Comparison of ENCODE assay signal across 29 cellular contexts in the genomic region with DNA sequence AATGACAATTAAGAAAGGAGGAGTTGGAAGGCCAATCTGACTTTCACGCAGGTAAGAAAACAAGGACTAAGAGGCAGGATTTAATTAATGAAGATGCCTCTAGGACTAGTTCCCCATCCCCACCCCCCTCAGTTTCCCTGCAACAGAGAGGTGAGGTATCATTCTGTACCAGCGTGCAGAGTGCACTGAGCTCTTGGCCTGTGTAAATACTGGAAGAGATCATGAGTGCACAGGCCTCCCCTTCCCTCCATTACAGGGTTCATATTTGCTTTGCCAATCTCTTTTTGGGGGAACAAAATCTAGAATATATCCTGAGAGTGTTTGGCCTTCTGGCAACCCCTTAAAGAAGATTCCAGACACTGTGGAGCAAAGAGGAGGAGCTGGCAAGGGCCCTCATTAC.
"Had no signal": no experiment of that assay in that cellular context is flagged by ENCODE, and none has a peak within 500 bp of the region (broad histone marks: within the 10 kb centered on the region; RNA-seq: fewer than 3 reads in every experiment).

No MANE protein-coding gene starts in this region.

- H3K36me3 Mint-ChIP-seq: stimulated activated effector memory CD8-positive, alpha-beta T cell treated with anti-CD3 and anti-CD28 coated beads, Interleukin-12 subunit alpha, Interleukin-12 subunit beta, amount 100 ng/mL, for 72 hours; stimulated activated memory B cell treated with anti-CD40 and anti-IgM and Interleukin-4, amounts not matched to agents 10 μg/mL and 1 μg/mL and 100 μg/mL, for 72 hours; stimulated activated naive B cell treated with anti-CD40 and anti-IgM and Interleukin-4, amounts not matched to agents 10 μg/mL and 1 μg/mL and 100 μg/mL, for 72 hours; type B pancreatic cell had no signal

- H3K27ac ChIP-seq: stomach, suprapubic skin, testis, thoracic aorta, thyroid gland, tibial artery, tibial nerve, transverse colon, upper lobe of left lung, upper lobe of right lung, uterus, vagina had no signal

- H3K4me1 ChIP-seq: stomach, suprapubic skin, testis, thyroid gland, tibial artery, tibial nerve, transverse colon, upper lobe of left lung, upper lobe of right lung, uterus, vagina had no signal

- H3K36me3 ChIP-seq: stomach, suprapubic skin, thoracic aorta, thyroid gland, tibial artery, tibial nerve, transverse colon, upper lobe of left lung, upper lobe of right lung, uterus, vagina had no signal

- H3K4me1 Mint-ChIP-seq: stimulated activated effector memory CD8-positive, alpha-beta T cell treated with anti-CD3 and anti-CD28 coated beads, Interleukin-12 subunit alpha, Interleukin-12 subunit beta, amount 100 ng/mL, for 72 hours; stimulated activated memory B cell treated with anti-CD40 and anti-IgM and Interleukin-4, amounts not matched to agents 10 μg/mL and 1 μg/mL and 100 μg/mL, for 72 hours; stimulated activated naive B cell treated with anti-CD40 and anti-IgM and Interleukin-4, amounts not matched to agents 10 μg/mL and 1 μg/mL and 100 μg/mL, for 72 hours; stimulated activated naive CD8-positive, alpha-beta T cell treated with anti-CD3 and anti-CD28 coated beads, Interleukin-15, amount 100 ng/mL, for 72 hours had no signal

- FAIRE-seq: urothelium cell line had no signal

- ATAC-seq: stimulated activated effector memory CD8-positive, alpha-beta T cell treated with anti-CD3 and anti-CD28 coated beads, Interleukin-12 subunit alpha, Interleukin-12 subunit beta, amount 100 ng/mL, for 72 hours; stimulated activated memory B cell treated with anti-CD40 and anti-IgM and Interleukin-4, amounts not matched to agents 10 μg/mL and 1 μg/mL and 100 μg/mL, for 72 hours; stimulated activated naive B cell treated with anti-CD40 and anti-IgM and Interleukin-4, amounts not matched to agents 10 μg/mL and 1 μg/mL and 100 μg/mL, for 72 hours; stimulated activated naive CD8-positive, alpha-beta T cell treated with anti-CD3 and anti-CD28 coated beads, Interleukin-15, amount 100 ng/mL, for 72 hours; stimulated activated naive CD8-positive, alpha-beta T cell treated with anti-CD3 and anti-CD28 coated beads, Interleukin-15, Interleukin-2, amounts not matched to agents 100 U/mL and 50 U/mL, for 24 hours; upper lobe of right lung had no signal

- H3K9me3 ChIP-seq: testis, thoracic aorta, thyroid gland, transverse colon, upper lobe of right lung, uterus, vagina had no signal

- H3K4me3 ChIP-seq: stomach, suprapubic skin, testis, thoracic aorta, thyroid gland, tibial artery, tibial nerve, transverse colon, upper lobe of left lung, upper lobe of right lung, uterus, vagina had no signal

- H3K27ac Mint-ChIP-seq: stimulated activated effector memory CD8-positive, alpha-beta T cell treated with anti-CD3 and anti-CD28 coated beads, Interleukin-12 subunit alpha, Interleukin-12 subunit beta, amount 100 ng/mL, for 72 hours; stimulated activated memory B cell treated with anti-CD40 and anti-IgM and Interleukin-4, amounts not matched to agents 10 μg/mL and 1 μg/mL and 100 μg/mL, for 72 hours; stimulated activated naive B cell treated with anti-CD40 and anti-IgM and Interleukin-4, amounts not matched to agents 10 μg/mL and 1 μg/mL and 100 μg/mL, for 72 hours; stimulated activated naive CD8-positive, alpha-beta T cell treated with anti-CD3 and anti-CD28 coated beads, Interleukin-15, Interleukin-2, amounts not matched to agents 100 ng/mL and 50 ng/mL, for 24 hours; type B pancreatic cell had no signal

- H3K9me3 Mint-ChIP-seq: stimulated activated effector memory CD8-positive, alpha-beta T cell treated with anti-CD3 and anti-CD28 coated beads, Interleukin-12 subunit alpha, Interleukin-12 subunit beta, amount 100 ng/mL, for 72 hours; stimulated activated naive CD8-positive, alpha-beta T cell treated with anti-CD3 and anti-CD28 coated beads, Interleukin-15, Interleukin-2, amounts not matched to agents 100 ng/mL and 50 ng/mL, for 24 hours had no signal

- DNase-seq: stimulated activated CD4-positive, alpha-beta T cell treated with anti-CD3 and anti-CD28 coated beads, Interleukin-2, amount 100 ng/mL, for 48 hours; stimulated activated CD4-positive, alpha-beta T cell treated with anti-CD3 and anti-CD28 coated beads, Interleukin-4, amount 100 ng/mL, for 1 hour; stimulated activated CD4-positive, alpha-beta T cell treated with anti-CD3 and anti-CD28 coated beads, Interleukin-4, amount 100 ng/mL, for 24 hours; stimulated activated CD4-positive, alpha-beta T cell treated with anti-CD3 and anti-CD28 coated beads, Interleukin-4, amount 100 ng/mL, for 4 hours; stimulated activated CD8-positive, alpha-beta memory T cell treated with anti-CD3 and anti-CD28 coated beads, Interleukin-4, amount 100 ng/mL, for 48 hours; stimulated activated naive B cell treated with anti-CD40 and anti-IgM and Interleukin-4, amounts not matched to agents 10 μg/mL and 1 μg/mL and 100 μg/mL, for 72 hours; stimulated activated naive CD4-positive, alpha-beta T cell; stimulated activated naive CD4-positive, alpha-beta T cell treated with Interleukin-2 at 50 U/mL for 16 hours; stimulated activated naive CD8-positive, alpha-beta T cell treated with anti-CD3 and anti-CD28 coated beads, Interleukin-15, amount 100 ng/mL, for 72 hours; stimulated activated naive CD8-positive, alpha-beta T cell treated with anti-CD3 and anti-CD28 coated beads, Interleukin-15, Interleukin-2, amounts not matched to agents 100 U/mL and 50 U/mL, for 24 hours; stomach; substantia nigra; testis; thyroid gland; tibial artery; transverse colon; trophoblast cell; upper lobe of left lung; upper lobe of right lung; uterus had no signal

- H3K27me3 ChIP-seq: suprapubic skin, testis, thyroid gland, tibial artery, tibial nerve, transverse colon, upper lobe of left lung, uterus, vagina had no signal

- H3K4me3 Mint-ChIP-seq: stimulated activated effector memory CD8-positive, alpha-beta T cell treated with anti-CD3 and anti-CD28 coated beads, Interleukin-12 subunit alpha, Interleukin-12 subunit beta, amount 100 ng/mL, for 72 hours; stimulated activated memory B cell treated with anti-CD40 and anti-IgM and Interleukin-4, amounts not matched to agents 10 μg/mL and 1 μg/mL and 100 μg/mL, for 72 hours; stimulated activated naive B cell treated with anti-CD40 and anti-IgM and Interleukin-4, amounts not matched to agents 10 μg/mL and 1 μg/mL and 100 μg/mL, for 72 hours; stimulated activated naive CD8-positive, alpha-beta T cell treated with anti-CD3 and anti-CD28 coated beads, Interleukin-15, amount 100 ng/mL, for 72 hours; stimulated activated naive CD8-positive, alpha-beta T cell treated with anti-CD3 and anti-CD28 coated beads, Interleukin-15, Interleukin-2, amounts not matched to agents 100 ng/mL and 50 ng/mL, for 24 hours; type B pancreatic cell had no signal

- H3K27me3 Mint-ChIP-seq: type B pancreatic cell had no signal
